ENCODE assay signal across 24 cellular contexts in the genomic region with DNA sequence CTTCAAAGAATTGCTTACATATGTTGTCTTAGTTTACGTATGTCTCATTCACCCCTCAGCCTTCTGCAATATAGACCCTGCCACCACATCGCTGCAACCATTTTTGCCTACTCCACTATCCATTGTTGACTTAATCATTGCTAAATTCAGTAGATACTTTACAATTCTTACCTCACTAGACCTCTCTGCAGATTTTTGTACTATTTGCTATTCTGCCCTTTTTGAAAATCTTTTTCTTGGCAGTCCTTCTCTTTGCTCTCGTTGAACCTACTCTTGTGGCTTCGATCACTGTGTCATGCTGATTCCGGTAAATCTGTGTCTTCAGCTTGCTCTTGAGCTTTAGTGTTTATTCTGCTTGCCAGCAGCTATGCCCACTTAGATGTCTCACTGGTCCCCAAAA.
"Had no signal": no experiment of that assay in that cellular context is flagged by ENCODE, and none has a peak within 500 bp of the region (broad histone marks: within the 10 kb centered on the region; RNA-seq: fewer than 3 reads in every experiment).

No MANE protein-coding gene starts in this region.

- H3K9me3 ChIP-seq: body of pancreas, colonic mucosa had no signal

- H3K36me3 ChIP-seq: adrenal gland, colonic mucosa had no signal

- H3K27me3 ChIP-seq: adrenal gland, body of pancreas, colonic mucosa had no signal

- H3K4me1 ChIP-seq: adrenal gland, body of pancreas, colonic mucosa had no signal

- ATAC-seq: activated CD8-positive, alpha-beta T cell treated with anti-CD3 and anti-CD28 coated beads for 36 hours; activated naive CD8-positive, alpha-beta T cell treated with anti-CD3 and anti-CD28 coated beads, Interleukin-2, amount 50 U/mL, for 24 hours; activated T-cell treated with anti-CD3 and anti-CD28 coated beads, Interleukin-2, amount 50 U/mL, for 4 hours; activated T-helper 17 cell treated with anti-CD3 and anti-CD28 coated beads, Interleukin-2, amount 50 U/mL, for 72 hours; body of pancreas; esophagus mucosa had no signal

- H3K27ac ChIP-seq: adrenal gland, body of pancreas, colonic mucosa had no signal

- H3K4me3 ChIP-seq: adrenal gland, body of pancreas, colonic mucosa had no signal

- DNase-seq: activated CD4-positive, alpha-beta T cell treated with anti-CD3 and anti-CD28 coated beads for 1 hour; activated CD4-positive, alpha-beta T cell treated with anti-CD3 and anti-CD28 coated beads for 4 hours; activated CD4-positive, alpha-beta T cell treated with anti-CD3 and anti-CD28 coated beads, Interleukin-2, amount 10 ng/mL, durations not matched to agents 7 days and 5 days; activated CD4-positive, alpha-beta T cell treated with anti-CD3 and anti-CD28 coated beads, Interleukin-2, amount 50 U/mL, for 48 hours; activated CD8-positive, alpha-beta memory T cell treated with anti-CD3 and anti-CD28 coated beads for 24 hours; activated CD8-positive, alpha-beta T cell treated with anti-CD3 and anti-CD28 coated beads for 36 hours; activated effector memory CD4-positive, alpha-beta T cell treated with Interleukin-2 at 50 U/mL for 16 hours; activated gamma-delta T cell treated with Interleukin-2 at 50 U/mL for 16 hours; activated naive CD4-positive, alpha-beta T cell treated with Interleukin-2 at 50 U/mL for 16 hours; activated naive CD8-positive, alpha-beta T cell treated with anti-CD3 and anti-CD28 coated beads for 36 hours; activated naive CD8-positive, alpha-beta T cell treated with anti-CD3 and anti-CD28 coated beads, Interleukin-2, amount 50 U/mL, for 24 hours; activated T-cell treated with anti-CD3 and anti-CD28 coated beads, Interleukin-2, amount 50 U/mL, for 4 hours; adrenal gland; amygdala; aorta; body of pancreas; cerebellar nuclear complex; colonic mucosa; effector CD8-positive, alpha-beta T cell; endodermal cell; foreskin fibroblast; T-helper 2 cell had no signal
